Comparison of ENCODE assay signal across 8 cellular contexts in the genomic region with DNA sequence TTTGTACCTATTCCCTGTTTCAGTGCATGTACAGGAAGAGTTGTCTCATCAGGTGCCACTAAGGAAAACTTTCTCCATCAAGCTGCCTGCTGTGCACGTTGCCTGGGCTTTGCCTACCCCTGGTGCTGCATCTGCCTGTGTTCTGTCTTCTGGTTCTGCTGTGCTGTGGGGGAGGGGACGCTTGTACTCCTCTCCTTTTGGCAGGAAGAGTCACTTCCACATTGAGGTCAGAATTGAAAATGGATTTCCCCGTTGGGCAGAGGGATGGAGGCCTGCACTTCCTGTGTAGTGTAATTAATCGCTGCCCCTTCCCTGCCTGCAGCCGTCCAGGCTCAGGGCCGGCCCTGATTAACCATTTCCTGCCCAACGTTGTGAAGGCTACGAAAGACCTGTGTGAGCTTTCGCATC.
DNase-seq lines count a peak whose midpoint lies in the region; ATAC-seq and TF ChIP-seq lines count a peak whose summit lies in the region.

No MANE protein-coding gene starts in this region.

- peak overlapping the region; percentile 59 for H3K4me3 Mint-ChIP-seq in natural killer cell treated with Interleukin-12 subunit alpha and Interleukin-12 subunit beta and Interleukin-15 and Interleukin-18, amount 100 ng/mL, for 72 hours
- H3K4me3 Mint-ChIP-seq in natural killer cell = no peak overlapping the region
- H3K4me3 Mint-ChIP-seq in activated naive CD8-positive, alpha-beta T cell treated with anti-CD3 and anti-CD28 coated beads for 36 hours = no peak overlapping the region

- H3K9me2 ChIP-seq in Loucy (replicated peaks; ENCODE audit: low read depth, low read length) = no peaks in the 10 kb centered on the region

- peak in 1 of 2 donors; percentile 52 for ATAC-seq in natural killer cell treated with Interleukin-12 subunit alpha and Interleukin-12 subunit beta and Interleukin-15 and Interleukin-18, amount 100 ng/mL, for 72 hours
- ATAC-seq in natural killer cell (no peak), left lung (peak; percentile 33), HG02884 (IDR thresholded peaks at IDR 0.05; ENCODE audit: unreplicated experiment) (no peak), GM21367 (IDR thresholded peaks at IDR 0.05; ENCODE audit: unreplicated experiment) (no peak)

- no peaks in the 10 kb centered on the region for H3K9me3 Mint-ChIP-seq in natural killer cell treated with Interleukin-12 subunit alpha and Interleukin-12 subunit beta and Interleukin-15 and Interleukin-18, amount 100 ng/mL, for 72 hours
- H3K9me3 Mint-ChIP-seq in natural killer cell = no peaks in the 10 kb centered on the region
- no peaks in the 10 kb centered on the region for H3K9me3 Mint-ChIP-seq in activated naive CD8-positive, alpha-beta T cell treated with anti-CD3 and anti-CD28 coated beads for 36 hours

- no peaks in the 10 kb centered on the region for H3K27me3 ChIP-seq in Loucy (ENCODE audit: insufficient read depth, low read length, poor library complexity, severe bottlenecking)
- H3K27me3 ChIP-seq in left lung = no peaks in the 10 kb centered on the region

- H3K36me3 ChIP-seq in Loucy (ENCODE audit: insufficient read depth, low read length) (no peaks in the 10 kb centered on the region), left lung (no peaks in the 10 kb centered on the region)

- peaks cover 17 to 25% of the 10 kb centered on the region in 2 donors for H3K4me1 Mint-ChIP-seq in natural killer cell treated with Interleukin-12 subunit alpha and Interleukin-12 subunit beta and Interleukin-15 and Interleukin-18, amount 100 ng/mL, for 72 hours (ENCODE audit: low read depth in 2 of 2)
- H3K4me1 Mint-ChIP-seq in natural killer cell = peaks cover 8 to 18% of the 10 kb centered on the region in 2 donors
- H3K4me1 Mint-ChIP-seq in activated naive CD8-positive, alpha-beta T cell treated with anti-CD3 and anti-CD28 coated beads for 36 hours = peaks cover 24% of the 10 kb centered on the region

- intact Hi-C loops in natural killer cell (cut with micrococcal nuclease) (no loop called here), left lung (cut with DNase I) (loop anchor here in 1 of 2 donors (10.0 kb wide), 1 partner anchor 174 kb away; no protein-coding TSS in a partner anchor)

- peak overlapping the region; percentile 66 for H3K4me2 ChIP-seq in Loucy (ENCODE audit: low read depth, low read length, poor library complexity, severe bottlenecking)

- H3F3A ChIP-seq in Loucy (ENCODE audit: low read depth) = no peaks in the 10 kb centered on the region

- H3K27ac ChIP-seq in left lung = peak overlapping the region in 1 of 2 donors; percentile 13

- peak overlapping the region; percentile 25; the same call in 1 of the 2 replicates for H2AFZ ChIP-seq in Loucy (ENCODE audit: low read length)

- H4K20me1 ChIP-seq in Loucy (ENCODE audit: insufficient read depth, low read length, poor library complexity, severe bottlenecking) = no peaks in the 10 kb centered on the region

- no peak for DNase-seq in natural killer cell treated with Interleukin-12 subunit alpha and Interleukin-12 subunit beta and Interleukin-15 and Interleukin-18, amount 100 ng/mL, for 72 hours (ENCODE audit: low spot score)
- DNase-seq in natural killer cell (no peak), left lung (peak in 1 of 2 donors; percentile 60), NCI-H1436 (lab: John Stamatoyannopoulos, UW) (no peak)
- peak; percentile 18 for DNase-seq in activated naive CD8-positive, alpha-beta T cell treated with anti-CD3 and anti-CD28 coated beads for 36 hours

- H3K4me3 ChIP-seq in Loucy (ENCODE audit: low read length, poor library complexity, severe bottlenecking) (peak overlapping the region; percentile 50), left lung (no peak overlapping the region)

- H3K36me3 Mint-ChIP-seq in natural killer cell treated with Interleukin-12 subunit alpha and Interleukin-12 subunit beta and Interleukin-15 and Interleukin-18, amount 100 ng/mL, for 72 hours = no peaks in the 10 kb centered on the region
- no peaks in the 10 kb centered on the region for H3K36me3 Mint-ChIP-seq in natural killer cell
- H3K36me3 Mint-ChIP-seq in activated naive CD8-positive, alpha-beta T cell treated with anti-CD3 and anti-CD28 coated beads for 36 hours = no peaks in the 10 kb centered on the region

- no peaks in the 10 kb centered on the region for H3K27me3 Mint-ChIP-seq in natural killer cell treated with Interleukin-12 subunit alpha and Interleukin-12 subunit beta and Interleukin-15 and Interleukin-18, amount 100 ng/mL, for 72 hours
- H3K27me3 Mint-ChIP-seq in natural killer cell (ENCODE audit: low read depth in 2 of 2) = no peaks in the 10 kb centered on the region
- no peaks in the 10 kb centered on the region for H3K27me3 Mint-ChIP-seq in activated naive CD8-positive, alpha-beta T cell treated with anti-CD3 and anti-CD28 coated beads for 36 hours

- H3K9me3 ChIP-seq in Loucy (ENCODE audit: insufficient read depth, low read depth, low read length) = no peaks in the 10 kb centered on the region
- H3K9me3 ChIP-seq in left lung = no peaks in the 10 kb centered on the region

- H3K4me1 ChIP-seq in Loucy (ENCODE audit: insufficient read depth, low read length, poor library complexity, severe bottlenecking) = peaks cover 47% of the 10 kb centered on the region
- peaks cover 5 to 25% of the 10 kb centered on the region in 2 donors for H3K4me1 ChIP-seq in left lung

- H3K79me2 ChIP-seq in Loucy (ENCODE audit: insufficient read depth, low read length) = no peaks in the 10 kb centered on the region

- peak overlapping the region in 1 of 2 donors; percentile 68 for H3K27ac Mint-ChIP-seq in natural killer cell treated with Interleukin-12 subunit alpha and Interleukin-12 subunit beta and Interleukin-15 and Interleukin-18, amount 100 ng/mL, for 72 hours
- no peak overlapping the region for H3K27ac Mint-ChIP-seq in natural killer cell
- peak overlapping the region; percentile 1 for H3K27ac Mint-ChIP-seq in activated naive CD8-positive, alpha-beta T cell treated with anti-CD3 and anti-CD28 coated beads for 36 hours

- H3K9ac ChIP-seq in Loucy (ENCODE audit: low read depth, low read length, poor library complexity, severe bottlenecking) = no peak overlapping the region

- TF ChIP-seq CTCF in natural killer cell (IDR thresholded peaks at IDR 0.05) (no peak), Loucy (conservative IDR thresholded peaks at IDR 0.05; ENCODE audit: low read length) (no peak), left lung (IDR thresholded peaks at IDR 0.05) (no peak)
